Comparison of ENCODE assay signal across 24 cellular contexts in genomic region chr2:200148366-200148765, GRCh38.
"Had no signal": no experiment of that assay in that cellular context is flagged by ENCODE, and none has a peak within 500 bp of the region (broad histone marks: within the 10 kb centered on the region; RNA-seq: fewer than 3 reads in every experiment).

No MANE protein-coding gene starts in this region.

- FAIRE-seq: endometrium, frontal cortex, small intestine, urothelium cell line had no signal

- ATAC-seq: heart left ventricle; left colon; left ventricle myocardium superior; naive thymus-derived CD4-positive, alpha-beta T cell; stimulated activated effector memory CD8-positive, alpha-beta T cell treated with anti-CD3 and anti-CD28 coated beads, Interleukin-12 subunit alpha, Interleukin-12 subunit beta, amount 100 ng/mL, for 72 hours; stimulated activated naive CD8-positive, alpha-beta T cell treated with anti-CD3 and anti-CD28 coated beads, Interleukin-15, Interleukin-2, amounts not matched to agents 100 U/mL and 50 U/mL, for 24 hours had no signal

- H3K4me3 ChIP-seq: heart left ventricle, lung, right atrium auricular region, sigmoid colon, suprapubic skin, thyroid gland had no signal

- H3K27ac ChIP-seq: heart left ventricle, neutrophil, right atrium auricular region, sigmoid colon, suprapubic skin, thyroid gland had no signal

- H3K36me3 ChIP-seq: heart left ventricle, neutrophil, right atrium auricular region, sigmoid colon, suprapubic skin, thyroid gland had no signal

- H3K4me1 ChIP-seq: heart left ventricle, right atrium auricular region, sigmoid colon, suprapubic skin, thyroid gland had no signal

- H3K9me3 ChIP-seq: neutrophil, sigmoid colon, thyroid gland had no signal

- H3K27me3 ChIP-seq: heart left ventricle, neutrophil, right atrium auricular region, sigmoid colon, suprapubic skin, thyroid gland had no signal

- DNase-seq: cortex of kidney; effector memory CD4-positive, alpha-beta T cell; heart left ventricle; hippocampal formation; left colon; left ventricle myocardium superior; mesenchymal stem cell; midbrain; naive thymus-derived CD4-positive, alpha-beta T cell; posterior cingulate gyrus; sigmoid colon; small intestine; stimulated activated CD4-positive, alpha-beta T cell treated with anti-CD3 and anti-CD28 coated beads, Interleukin-4, amount 100 ng/mL, for 1 hour; stimulated activated CD8-positive, alpha-beta memory T cell treated with anti-CD3 and anti-CD28 coated beads, Interleukin-4, amount 100 ng/mL, for 48 hours; stimulated activated naive CD8-positive, alpha-beta T cell treated with anti-CD3 and anti-CD28 coated beads, Interleukin-15, Interleukin-2, amounts not matched to agents 100 U/mL and 50 U/mL, for 24 hours; thyroid gland had no signal
